ENCODE assay signal across 8 cellular contexts in genomic region chr14:75986439-75986765, GRCh38. TPM values are rescaled to one million over a fixed set of nuclear protein-coding genes. Genes with fewer than 3 reads are reported as not detected.
DNase-seq lines count a peak whose midpoint lies in the region; ATAC-seq lines count a peak whose summit lies in the region.

No MANE protein-coding gene starts in this region.

- peak overlapping the region; percentile 75 to 96 (median 88) for H3K9ac ChIP-seq in subcutaneous abdominal adipose tissue (ENCODE audit: low read length in 5 of 5)

- no peaks in the 10 kb centered on the region for H3K36me3 Mint-ChIP-seq in activated CD4-positive, alpha-beta T cell treated with anti-CD3 and anti-CD28 coated beads for 36 hours (ENCODE audit: low read depth)
- H3K36me3 Mint-ChIP-seq in activated naive CD8-positive, alpha-beta T cell treated with anti-CD3 and anti-CD28 coated beads, Interleukin-2, amount 50 U/mL, for 24 hours (ENCODE audit: low read depth) = peaks cover 5% of the 10 kb centered on the region

- no peak for DNase-seq in activated CD4-positive, alpha-beta T cell treated with anti-CD3 and anti-CD28 coated beads for 36 hours
- DNase-seq in activated CD4-positive, alpha-beta T cell treated with anti-CD3 and anti-CD28 coated beads for 48 hours = no peak
- no peak for DNase-seq in activated naive CD8-positive, alpha-beta T cell treated with anti-CD3 and anti-CD28 coated beads, Interleukin-2, amount 50 U/mL, for 24 hours
- DNase-seq in left colon (no peak), NCI-H2081 (lab: John Stamatoyannopoulos, UW) (no peak), hypothalamus (lab: John Stamatoyannopoulos, UW) (no peak)

- H3K4me1 ChIP-seq in subcutaneous abdominal adipose tissue (ENCODE audit: control insufficient read depth in 5 of 5, insufficient read depth in 5 of 5, low read length in 5 of 5) = peaks cover 7 to 47% (median 36%) of the 10 kb centered on the region in 5 donors

- CTCF ChIA-PET in activated CD4-positive, alpha-beta T cell treated with anti-CD3 and anti-CD28 coated beads for 36 hours (lab: Charles Lee) = interaction anchor here (0.6 to 3.3 kb wide), 5 partner anchors 10 to 277 kb away, joined by 3 to 11 read pairs (median 4); no protein-coding TSS in a partner anchor

- peaks cover 0 to 9% (median 3%) of the 10 kb centered on the region in 5 donors for H3K36me3 ChIP-seq in subcutaneous abdominal adipose tissue (ENCODE audit: control insufficient read depth in 5 of 5, insufficient read depth in 5 of 5, low read length in 5 of 5)

- H3K4me3 Mint-ChIP-seq in activated CD4-positive, alpha-beta T cell treated with anti-CD3 and anti-CD28 coated beads for 36 hours = peak overlapping the region; percentile 80
- H3K4me3 Mint-ChIP-seq in activated naive CD8-positive, alpha-beta T cell treated with anti-CD3 and anti-CD28 coated beads, Interleukin-2, amount 50 U/mL, for 24 hours = peak overlapping the region; percentile 85

- intact Hi-C loops in activated CD4-positive, alpha-beta T cell treated with anti-CD3 and anti-CD28 coated beads for 36 hours (cut with DNase I, micrococcal nuclease) = loop anchor here in 1 of 2 experiments (10.0 kb wide), 3 partner anchors 682 to 1108 kb away; partner anchors contain the start of genes CIPC and TMED10
- intact Hi-C loops in left colon (cut with DNase I, micrococcal nuclease) = no loop called here

- no peaks in the 10 kb centered on the region for H3K9me3 ChIP-seq in subcutaneous abdominal adipose tissue (ENCODE audit: control insufficient read depth in 5 of 5, low read length in 5 of 5)

- peak overlapping the region; percentile 70 to 88 (median 81) for H3K4me3 ChIP-seq in subcutaneous abdominal adipose tissue (ENCODE audit: low read depth in 1 of 5, low read length in 5 of 5)

- H3K9me3 Mint-ChIP-seq in activated CD4-positive, alpha-beta T cell treated with anti-CD3 and anti-CD28 coated beads for 36 hours (ENCODE audit: low read depth) = no peaks in the 10 kb centered on the region
- H3K9me3 Mint-ChIP-seq in activated naive CD8-positive, alpha-beta T cell treated with anti-CD3 and anti-CD28 coated beads, Interleukin-2, amount 50 U/mL, for 24 hours = no peaks in the 10 kb centered on the region

- H3K27me3 ChIP-seq in subcutaneous abdominal adipose tissue (ENCODE audit: control insufficient read depth in 5 of 5, insufficient read depth in 4 of 5, low read length in 5 of 5) = no peaks in the 10 kb centered on the region

- peaks cover 14% of the 10 kb centered on the region for H3K4me1 Mint-ChIP-seq in activated CD4-positive, alpha-beta T cell treated with anti-CD3 and anti-CD28 coated beads for 36 hours
- H3K4me1 Mint-ChIP-seq in activated naive CD8-positive, alpha-beta T cell treated with anti-CD3 and anti-CD28 coated beads, Interleukin-2, amount 50 U/mL, for 24 hours = peaks cover 20% of the 10 kb centered on the region

- H3K27me3 Mint-ChIP-seq in activated CD4-positive, alpha-beta T cell treated with anti-CD3 and anti-CD28 coated beads for 36 hours = no peaks in the 10 kb centered on the region
- peaks cover 2% of the 10 kb centered on the region for H3K27me3 Mint-ChIP-seq in activated naive CD8-positive, alpha-beta T cell treated with anti-CD3 and anti-CD28 coated beads, Interleukin-2, amount 50 U/mL, for 24 hours

- POLR2A ChIA-PET in activated CD4-positive, alpha-beta T cell treated with anti-CD3 and anti-CD28 coated beads for 36 hours (lab: Charles Lee) = no interaction called here

- ATAC-seq in activated CD4-positive, alpha-beta T cell treated with anti-CD3 and anti-CD28 coated beads for 36 hours = no peak
- ATAC-seq in activated naive CD8-positive, alpha-beta T cell treated with anti-CD3 and anti-CD28 coated beads, Interleukin-2, amount 50 U/mL, for 24 hours = no peak
- ATAC-seq in left colon = peak; percentile 9
- no peak for ATAC-seq in GM21390 (IDR thresholded peaks at IDR 0.05; ENCODE audit: unreplicated experiment)

- peak overlapping the region; percentile 53 for H3K27ac Mint-ChIP-seq in activated CD4-positive, alpha-beta T cell treated with anti-CD3 and anti-CD28 coated beads for 36 hours
- H3K27ac Mint-ChIP-seq in activated naive CD8-positive, alpha-beta T cell treated with anti-CD3 and anti-CD28 coated beads, Interleukin-2, amount 50 U/mL, for 24 hours = no peak overlapping the region

- peak overlapping the region; percentile 78 for H3K27ac ChIP-seq in subcutaneous abdominal adipose tissue (ENCODE audit: low read depth, low read length)

RNA-seq across cellular contexts. Expression of gene IFT43, which starts 0.8 kb away (rescaled TPM):
- total RNA-seq in activated CD4-positive, alpha-beta T cell treated with anti-CD3 and anti-CD28 coated beads for 36 hours = 10 to 100 TPM; 10.1 to 12.1 TPM
- total RNA-seq in left colon = 10 to 100 TPM; 25.9 to 27.3 TPM

RNA-seq across cellular contexts. Expression of gene TGFB3, which starts 4.6 kb away (rescaled TPM):
- total RNA-seq in activated CD4-positive, alpha-beta T cell treated with anti-CD3 and anti-CD28 coated beads for 36 hours = 1 to 10 TPM; 4.1 to 4.4 TPM
- 1 to 10 TPM; 4.5 to 5.9 TPM for total RNA-seq in left colon
